ENCODE assay signal across 1 cellular context in the genomic region with DNA sequence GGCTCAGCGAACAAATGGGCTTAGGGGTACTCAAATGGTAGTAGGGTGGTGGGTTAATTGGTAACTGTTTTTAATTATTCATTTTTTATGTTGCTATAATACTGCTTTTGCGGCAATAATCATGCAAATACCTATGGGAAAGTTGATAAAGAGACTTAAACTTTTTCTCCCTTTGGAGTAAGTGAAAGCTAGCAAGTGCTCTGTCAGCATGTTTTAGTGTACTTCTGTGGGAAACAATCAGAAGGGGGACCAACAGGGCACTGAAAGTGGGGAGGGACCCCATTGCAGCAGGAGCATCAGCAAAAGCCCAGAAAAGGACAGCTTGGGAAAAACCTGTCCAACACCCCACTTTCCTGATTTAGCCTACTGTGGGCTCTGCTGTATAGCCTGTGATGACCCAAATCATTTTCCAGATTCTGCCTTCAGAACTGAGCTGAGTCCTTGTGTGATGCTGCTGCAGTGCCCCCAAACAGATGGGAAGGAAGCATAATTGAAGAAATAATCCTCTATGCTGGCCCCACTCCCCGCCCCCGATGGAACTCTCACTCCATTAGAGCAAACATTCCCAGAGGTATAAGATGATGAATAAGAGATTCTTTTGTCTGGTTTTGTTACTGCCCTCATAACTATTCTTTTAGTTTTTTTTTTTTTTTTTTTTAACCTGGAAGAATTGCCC.
TF ChIP-seq lines count a peak whose summit lies in the region.

No MANE protein-coding gene starts in this region.

TF ChIP-seq in IMR-90, 13 proteins besides CTCF, POLR2A, EP300 and RAD21:
- TF ChIP-seq MAZ (IDR thresholded peaks at IDR 0.05; ENCODE audit: borderline replicate concordance, low read depth, low read length), result no peak
- TF ChIP-seq SMC3 (IDR thresholded peaks at IDR 0.05; ENCODE audit: low read depth, low read length), result no peak
- TF ChIP-seq MAFK (IDR thresholded peaks at IDR 0.05; ENCODE audit: low read depth, low read length), result peak; percentile 51
- TF ChIP-seq CHD1 (IDR thresholded peaks at IDR 0.05; ENCODE audit: low read depth, low read length), result no peak
